ENCODE assay signal across 10 cellular contexts in genomic region chr2:240559271-240559670, GRCh38. TPM values are rescaled to one million over a fixed set of nuclear protein-coding genes. Genes with fewer than 3 reads are reported as not detected.
DNase-seq lines count a peak whose midpoint lies in the region; ATAC-seq, FAIRE-seq and TF ChIP-seq lines count a peak whose summit lies in the region.
"Had no signal": no experiment of that assay in that cellular context is flagged by ENCODE, and none has a peak within 500 bp of the region (broad histone marks: within the 10 kb centered on the region; RNA-seq: fewer than 3 reads in every experiment).

No MANE protein-coding gene starts in this region.

- no peak overlapping the region for H2AFZ ChIP-seq in keratinocyte (ENCODE audit: control insufficient read depth, low read length)

- H3K27me3 ChIP-seq in keratinocyte (ENCODE audit: control insufficient read depth, extremely low read depth, insufficient read depth, low read length): no peaks in the 10 kb centered on the region

- H3K36me3 Mint-ChIP-seq in stimulated activated naive CD8-positive, alpha-beta T cell treated with anti-CD3 and anti-CD28 coated beads, Interleukin-15, Interleukin-2, amounts not matched to agents 100 ng/mL and 50 ng/mL, for 24 hours (ENCODE audit: low read depth): peaks cover 58% of the 10 kb centered on the region

- peak overlapping the region; percentile 91 for H3K27ac Mint-ChIP-seq in stimulated activated naive CD8-positive, alpha-beta T cell treated with anti-CD3 and anti-CD28 coated beads, Interleukin-15, Interleukin-2, amounts not matched to agents 100 ng/mL and 50 ng/mL, for 24 hours

- no peak for FAIRE-seq in keratinocyte (lab: Jason Lieb, UNC)

- peaks cover 69% of the 10 kb centered on the region for H3K4me1 Mint-ChIP-seq in stimulated activated naive CD8-positive, alpha-beta T cell treated with anti-CD3 and anti-CD28 coated beads, Interleukin-15, Interleukin-2, amounts not matched to agents 100 ng/mL and 50 ng/mL, for 24 hours (ENCODE audit: low read depth)

- no peaks in the 10 kb centered on the region for H3K9me3 Mint-ChIP-seq in stimulated activated naive CD8-positive, alpha-beta T cell treated with anti-CD3 and anti-CD28 coated beads, Interleukin-15, Interleukin-2, amounts not matched to agents 100 ng/mL and 50 ng/mL, for 24 hours

- peak overlapping the region; percentile 89 for H3K4me3 Mint-ChIP-seq in stimulated activated naive CD8-positive, alpha-beta T cell treated with anti-CD3 and anti-CD28 coated beads, Interleukin-15, Interleukin-2, amounts not matched to agents 100 ng/mL and 50 ng/mL, for 24 hours

- H3K9ac ChIP-seq in keratinocyte (ENCODE audit: control insufficient read depth, extremely low read depth, insufficient read depth, low read length): no peak overlapping the region

- no peaks in the 10 kb centered on the region for H4K20me1 ChIP-seq in keratinocyte (ENCODE audit: control insufficient read depth, extremely low read depth, insufficient read depth, low read length)

- H3K9me3 ChIP-seq in keratinocyte (ENCODE audit: control insufficient read depth, low read depth, low read length): no peaks in the 10 kb centered on the region

- TF ChIP-seq CTCF in keratinocyte (optimal IDR thresholded peaks at IDR 0.05 in 1 of 3, IDR thresholded peaks at IDR 0.05 in 1 of 3, conservative IDR thresholded peaks at IDR 0.05 in 1 of 3; ENCODE audit: extremely low read depth in 1 of 3, insufficient read depth in 2 of 3, low read length in 3 of 3): no peak

- DNase-seq in stimulated activated naive CD8-positive, alpha-beta T cell treated with anti-CD3 and anti-CD28 coated beads, Interleukin-15, Interleukin-2, amounts not matched to agents 100 U/mL and 50 U/mL, for 24 hours: no peak
- DNase-seq in activated CD8-positive, alpha-beta memory T cell treated with anti-CD3 and anti-CD28 coated beads, Interleukin-2, amount 50 U/mL, for 48 hours: peak; percentile 53
- DNase-seq in keratinocyte (ENCODE audit: low read depth, low spot score) (no peak), pons (ENCODE audit: low spot score) (no peak), MV-4-11 (lab: John Stamatoyannopoulos, UW) (no peak), substantia nigra (lab: John Stamatoyannopoulos, UW) (no peak), AG20443 (ENCODE audit: low spot score) (no peak)
- DNase-seq: COR-L47, NCI-H1930 had no signal

- peaks cover 0 to under 1% of the 10 kb centered on the region in 2 experiments for H3K36me3 ChIP-seq in keratinocyte (ENCODE audit: control insufficient read depth in 2 of 2, extremely low read depth in 1 of 2, insufficient read depth in 2 of 2, low read length in 2 of 2)

- H3K4me1 ChIP-seq in keratinocyte (ENCODE audit: control insufficient read depth, extremely low read depth, insufficient read depth, low read length): peaks cover 32% of the 10 kb centered on the region

- H3K27me3 Mint-ChIP-seq in stimulated activated naive CD8-positive, alpha-beta T cell treated with anti-CD3 and anti-CD28 coated beads, Interleukin-15, Interleukin-2, amounts not matched to agents 100 ng/mL and 50 ng/mL, for 24 hours: no peaks in the 10 kb centered on the region

- peaks cover 2% of the 10 kb centered on the region for H3K9me1 ChIP-seq in keratinocyte (ENCODE audit: control insufficient read depth, extremely low read depth, insufficient read depth, low read length)

- peak overlapping the region; percentile 97 for H3K4me2 ChIP-seq in keratinocyte (ENCODE audit: control insufficient read depth, extremely low read depth, insufficient read depth, low read depth, low read length)

- no peaks in the 10 kb centered on the region for H3K79me2 ChIP-seq in keratinocyte (ENCODE audit: control insufficient read depth, insufficient read depth, low read length)

- H3K4me3 ChIP-seq in keratinocyte (ENCODE audit: control insufficient read depth in 2 of 3, extremely low read depth in 1 of 3, insufficient read depth in 2 of 3, low read depth in 1 of 3, low read length in 3 of 3): peak overlapping the region in 1 of 3 experiments; percentile 62

- dilution Hi-C loops in keratinocyte (cut with MboI; ENCODE audit: extremely low pct_ligation_motif_present, low sequenced_read_pairs): no loop called here

- H3K27ac ChIP-seq in keratinocyte (ENCODE audit: control insufficient read depth, insufficient read depth, low read length) (no peak overlapping the region), substantia nigra (ENCODE audit: low read depth, low read length, poor library complexity, severe bottlenecking) (no peak overlapping the region)

- ATAC-seq in stimulated activated naive CD8-positive, alpha-beta T cell treated with anti-CD3 and anti-CD28 coated beads, Interleukin-15, Interleukin-2, amounts not matched to agents 100 U/mL and 50 U/mL, for 24 hours: no peak

RNA-seq across cellular contexts. Expression of gene DUSP28, which starts 0.9 kb away (rescaled TPM):
- 2.8 to 4.4 TPM (median 4.1 TPM) in 3 replicates for polyA plus RNA-seq in keratinocyte
- 0.54 TPM for polyA plus RNA-seq in keratinocyte (2011; ENCODE audit: low read depth)
- polyA plus RNA-seq in keratinocyte (2011; cell fraction: cytosol; rRNA removed): 3.0 and 5.0 TPM in 2 replicates
- 2.1 and 3.7 TPM in 2 replicates for polyA plus RNA-seq in keratinocyte (2011; cell fraction: nucleus; rRNA removed)
- 1.9 and 6.3 TPM in 2 replicates for polyA plus RNA-seq in keratinocyte (2012; ENCODE audit: low replicate concordance)
- 0.23 to 1.7 TPM (median 0.42 TPM) in 3 replicates for polyA minus RNA-seq in keratinocyte
- 2.1 TPM for polyA minus RNA-seq in keratinocyte (2011; cell fraction: cytosol; rRNA and poly(A)+ RNA removed)
- 0.95 and 1.0 TPM in 2 replicates for polyA minus RNA-seq in keratinocyte (2011; cell fraction: nucleus; rRNA and poly(A)+ RNA removed)

RNA-seq across cellular contexts. Expression of gene ANKMY1, which starts 1.5 kb away (rescaled TPM):
- polyA plus RNA-seq in keratinocyte: 2.5 to 5.0 TPM (median 3.3 TPM) in 3 replicates
- polyA plus RNA-seq in keratinocyte (2011; ENCODE audit: low read depth): 2.6 TPM
- 2.6 and 3.9 TPM in 2 replicates for polyA plus RNA-seq in keratinocyte (2011; cell fraction: cytosol; rRNA removed)
- polyA plus RNA-seq in keratinocyte (2011; cell fraction: nucleus; rRNA removed): 7.7 and 9.9 TPM in 2 replicates
- polyA plus RNA-seq in keratinocyte (2012; ENCODE audit: low replicate concordance): 3.6 and 4.7 TPM in 2 replicates
- polyA minus RNA-seq in keratinocyte: 4.3 to 17.3 TPM (median 7.7 TPM) in 3 replicates
- 3.5 TPM for polyA minus RNA-seq in keratinocyte (2011; cell fraction: cytosol; rRNA and poly(A)+ RNA removed)
- 5.5 and 8.6 TPM in 2 replicates for polyA minus RNA-seq in keratinocyte (2011; cell fraction: nucleus; rRNA and poly(A)+ RNA removed)

RNA-seq across cellular contexts. Expression of gene RNPEPL1, which starts 9.0 kb away (rescaled TPM):
- 3.7 to 10.1 TPM (median 6.5 TPM) in 3 replicates for polyA plus RNA-seq in keratinocyte
- polyA plus RNA-seq in keratinocyte (2011; ENCODE audit: low read depth): 16.5 TPM
- 7.4 and 17.1 TPM in 2 replicates for polyA plus RNA-seq in keratinocyte (2011; cell fraction: cytosol; rRNA removed)
- 13.0 and 19.1 TPM in 2 replicates for polyA plus RNA-seq in keratinocyte (2011; cell fraction: nucleus; rRNA removed)
- 17.6 and 23.4 TPM in 2 replicates for polyA plus RNA-seq in keratinocyte (2012; ENCODE audit: low replicate concordance)
- 8.4 to 59.2 TPM (median 10.9 TPM) in 3 replicates for polyA minus RNA-seq in keratinocyte
- 44.5 TPM for polyA minus RNA-seq in keratinocyte (2011; cell fraction: cytosol; rRNA and poly(A)+ RNA removed)
- polyA minus RNA-seq in keratinocyte (2011; cell fraction: nucleus; rRNA and poly(A)+ RNA removed): 13.1 and 14.1 TPM in 2 replicates

RNA-seq across cellular contexts. Expression of gene CAPN10, which starts 27.3 kb away (rescaled TPM):
- 6.1 to 11.8 TPM (median 7.1 TPM) in 3 replicates for polyA plus RNA-seq in keratinocyte
- 1.8 TPM for polyA plus RNA-seq in keratinocyte (2011; ENCODE audit: low read depth)
- polyA plus RNA-seq in keratinocyte (2011; cell fraction: cytosol; rRNA removed): 2.8 and 6.2 TPM in 2 replicates
- polyA plus RNA-seq in keratinocyte (2011; cell fraction: nucleus; rRNA removed): 25.2 and 31.0 TPM in 2 replicates
- polyA plus RNA-seq in keratinocyte (2012; ENCODE audit: low replicate concordance): 10.3 and 11.0 TPM in 2 replicates
- 4.4 to 7.3 TPM (median 4.7 TPM) in 3 replicates for polyA minus RNA-seq in keratinocyte
- 2.7 TPM for polyA minus RNA-seq in keratinocyte (2011; cell fraction: cytosol; rRNA and poly(A)+ RNA removed)
- 10.9 and 16.0 TPM in 2 replicates for polyA minus RNA-seq in keratinocyte (2011; cell fraction: nucleus; rRNA and poly(A)+ RNA removed)
